Comparison of ENCODE assay signal across 8 cellular contexts in genomic region chr3:12948891-12949711, GRCh38.
DNase-seq lines count a peak whose midpoint lies in the region; ATAC-seq and TF ChIP-seq lines count a peak whose summit lies in the region.

No MANE protein-coding gene starts in this region.

- no peaks in the 10 kb centered on the region for H3K27me3 Mint-ChIP-seq in activated naive CD4-positive, alpha-beta T cell treated with anti-CD3 and anti-CD28 coated beads for 36 hours (ENCODE audit: low read depth)

- no peak overlapping the region for H3K4me3 ChIP-seq in HL-60 (replicated peaks; ENCODE audit: insufficient read depth, low read length)
- no peak overlapping the region for H3K4me3 ChIP-seq in lung
- H3K4me3 ChIP-seq in MM.1S (ENCODE audit: low read length) = no peak overlapping the region

- no peak overlapping the region for H3K9ac ChIP-seq in MM.1S (ENCODE audit: low read length)

- no peak overlapping the region for H3K4me3 Mint-ChIP-seq in activated naive CD4-positive, alpha-beta T cell treated with anti-CD3 and anti-CD28 coated beads for 36 hours

- DNase-seq in Ammon's horn (ENCODE audit: low spot score) (peak; percentile 74), GM19238 (ENCODE audit: insufficient read length, low spot score) (peak; percentile 59), HL-60 (ENCODE audit: low read depth in 1 of 2, low spot score in 1 of 2) (peak; percentile 55 to 68), lung (ENCODE audit: low spot score) (no peak), germinal center (ENCODE audit: low spot score) (no peak), NCI-H146 treated with DMSO at 0.1 percent for 48 hours (lab: John Stamatoyannopoulos, UW; ENCODE audit: unreplicated experiment) (no peak), MM.1S (no peak)
- DNase-seq in activated naive CD4-positive, alpha-beta T cell treated with anti-CD3 and anti-CD28 coated beads for 36 hours = peak; percentile 62

- H3K9me2 ChIP-seq in MM.1S (replicated peaks; ENCODE audit: insufficient read depth, low read length) = no peaks in the 10 kb centered on the region

- H3K36me3 ChIP-seq in lung (ENCODE audit: control insufficient read depth in 2 of 2, insufficient read depth in 2 of 2, low read length in 2 of 2) = peaks cover 0 to 9% of the 10 kb centered on the region in 2 donors
- H3K36me3 ChIP-seq in MM.1S (replicated peaks; ENCODE audit: insufficient read depth, low read length) = no peaks in the 10 kb centered on the region

- 64 to 65% methylated on average over 10 of the region's 10 CpGs for WGBS in lung, 2 donors

- H3K79me2 ChIP-seq in MM.1S (ENCODE audit: low read length) = peaks cover 95% of the 10 kb centered on the region

- H3K27ac ChIP-seq in HL-60 (replicated peaks) (no peak overlapping the region), lung (ENCODE audit: low read depth in 1 of 2, low read length in 1 of 2) (no peak overlapping the region), MM.1S (ENCODE audit: low read length) (no peak overlapping the region)

- intact Hi-C loops in activated naive CD4-positive, alpha-beta T cell treated with anti-CD3 and anti-CD28 coated beads for 36 hours (cut with micrococcal nuclease) = loop anchor here (1.0 to 2.0 kb wide), 2 partner anchors 14 to 46 kb away; no protein-coding TSS in a partner anchor

- ATAC-seq in lung (ENCODE audit: insufficient read depth, low FRiP score) = peak; percentile 38

- no peak overlapping the region for H2AFZ ChIP-seq in MM.1S (ENCODE audit: low read length)

- H4K20me1 ChIP-seq in MM.1S (ENCODE audit: insufficient read depth, low read length) = peaks cover 9% of the 10 kb centered on the region; the same call in 1 of the 2 replicates

- H3K9me3 Mint-ChIP-seq in activated naive CD4-positive, alpha-beta T cell treated with anti-CD3 and anti-CD28 coated beads for 36 hours = no peaks in the 10 kb centered on the region

- peak overlapping the region; percentile 69 for H3K27ac Mint-ChIP-seq in activated naive CD4-positive, alpha-beta T cell treated with anti-CD3 and anti-CD28 coated beads for 36 hours

- H3K4me2 ChIP-seq in MM.1S (ENCODE audit: low read depth, low read length) = no peak overlapping the region

- no peaks in the 10 kb centered on the region for H3F3A ChIP-seq in MM.1S (ENCODE audit: insufficient read depth, low read length)

- H3K4me1 Mint-ChIP-seq in activated naive CD4-positive, alpha-beta T cell treated with anti-CD3 and anti-CD28 coated beads for 36 hours (ENCODE audit: low read depth) = peaks cover 50% of the 10 kb centered on the region

- H3K36me3 Mint-ChIP-seq in activated naive CD4-positive, alpha-beta T cell treated with anti-CD3 and anti-CD28 coated beads for 36 hours (ENCODE audit: low read depth) = no peaks in the 10 kb centered on the region

- TF ChIP-seq CTCF in HL-60 (IDR thresholded peaks at IDR 0.05; ENCODE audit: insufficient read depth, low read length) = no peak
- no peak for TF ChIP-seq CTCF in lung (IDR thresholded peaks at IDR 0.05; ENCODE audit: control extremely low read depth, extremely low read depth)
- no peak for TF ChIP-seq CTCF in MM.1S (IDR thresholded peaks at IDR 0.05; ENCODE audit: low read length)

- CTCF ChIA-PET in activated naive CD4-positive, alpha-beta T cell treated with anti-CD3 and anti-CD28 coated beads for 36 hours (lab: Charles Lee) = interaction anchor here (0.7 to 3.5 kb wide), 4 partner anchors 12 to 78 kb away, joined by 3 to 17 read pairs (median 4); no protein-coding TSS in a partner anchor

- H3K9me3 ChIP-seq in lung (ENCODE audit: control insufficient read depth in 2 of 2, insufficient read depth in 1 of 2, low read length in 1 of 2) (no peaks in the 10 kb centered on the region), MM.1S (replicated peaks; ENCODE audit: insufficient read depth, low read length) (no peaks in the 10 kb centered on the region)

- H3K27me3 ChIP-seq in HL-60 (ENCODE audit: insufficient read depth, poor library complexity, severe bottlenecking) (no peaks in the 10 kb centered on the region), lung (ENCODE audit: control insufficient read depth, insufficient read depth) (no peaks in the 10 kb centered on the region), MM.1S (replicated peaks; ENCODE audit: insufficient read depth, low read length) (no peaks in the 10 kb centered on the region)

- H3K4me1 ChIP-seq in lung (ENCODE audit: control insufficient read depth in 2 of 2, insufficient read depth in 2 of 2, low read length in 2 of 2) = peaks cover 24 to 52% of the 10 kb centered on the region in 2 donors
- H3K4me1 ChIP-seq in MM.1S (ENCODE audit: low read length) = no peaks in the 10 kb centered on the region

Comparison
In these comparisons a context has a peak if more than half of its experiments do, and no peak if none do; other contexts are left out.
1. DNase-seq: peak in Ammon's horn (single experiment), GM19238 (single experiment), HL-60 (2 of 2) and activated naive CD4-positive, alpha-beta T cell treated with anti-CD3 and anti-CD28 coated beads for 36 hours (single experiment); none in lung (single experiment), germinal center (single experiment), NCI-H146 treated with DMSO at 0.1 percent for 48 hours (single experiment) and MM.1S (single experiment).